Comparison of ENCODE assay signal across 1 cellular context in the genomic region with DNA sequence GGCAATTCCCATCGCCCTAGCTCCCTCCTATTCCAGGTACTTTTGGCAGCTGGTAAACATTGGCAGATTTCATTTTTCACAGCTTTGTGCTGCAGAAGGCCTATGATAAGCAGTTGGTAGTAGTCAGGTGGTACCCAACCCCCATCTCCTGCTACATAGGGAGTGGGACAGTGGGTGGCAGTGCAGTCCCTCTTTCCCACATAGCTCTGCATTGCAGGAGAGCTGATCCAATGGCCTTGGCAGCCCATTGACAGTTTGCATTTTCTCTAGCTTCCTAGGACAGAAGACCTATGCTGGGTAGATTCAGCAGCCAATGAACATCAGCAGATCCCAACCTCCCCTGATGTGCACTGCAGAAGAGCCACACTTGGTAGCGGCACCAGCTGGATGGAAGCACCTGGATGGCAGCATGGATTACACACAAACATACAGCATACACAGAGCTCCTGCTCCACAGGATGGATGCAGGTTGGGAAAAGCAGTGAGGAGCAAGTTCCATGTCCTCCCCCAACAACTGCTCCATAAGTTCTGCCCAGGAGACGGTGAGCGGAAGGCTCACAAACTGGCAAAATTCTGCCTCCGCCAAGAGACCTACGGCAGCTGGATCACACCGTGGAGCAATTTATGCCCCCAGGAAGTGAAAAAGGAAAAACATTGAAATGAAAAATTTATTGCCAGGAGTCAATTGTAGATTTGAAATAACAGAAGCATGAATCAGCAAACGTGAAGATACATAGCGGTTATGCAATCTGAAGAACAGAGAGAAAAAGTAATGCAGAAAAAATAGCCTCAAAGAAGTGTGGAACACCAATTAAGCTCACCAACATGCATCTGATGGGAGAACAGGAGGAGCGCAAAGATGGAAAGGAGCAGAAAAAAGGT.
TF ChIP-seq lines count a peak whose summit lies in the region.

No MANE protein-coding gene starts in this region.

TF ChIP-seq in GM23338, 12 proteins besides CTCF, POLR2A, EP300 and RAD21 (continued from another document):
- TF ChIP-seq, protein P1, sequence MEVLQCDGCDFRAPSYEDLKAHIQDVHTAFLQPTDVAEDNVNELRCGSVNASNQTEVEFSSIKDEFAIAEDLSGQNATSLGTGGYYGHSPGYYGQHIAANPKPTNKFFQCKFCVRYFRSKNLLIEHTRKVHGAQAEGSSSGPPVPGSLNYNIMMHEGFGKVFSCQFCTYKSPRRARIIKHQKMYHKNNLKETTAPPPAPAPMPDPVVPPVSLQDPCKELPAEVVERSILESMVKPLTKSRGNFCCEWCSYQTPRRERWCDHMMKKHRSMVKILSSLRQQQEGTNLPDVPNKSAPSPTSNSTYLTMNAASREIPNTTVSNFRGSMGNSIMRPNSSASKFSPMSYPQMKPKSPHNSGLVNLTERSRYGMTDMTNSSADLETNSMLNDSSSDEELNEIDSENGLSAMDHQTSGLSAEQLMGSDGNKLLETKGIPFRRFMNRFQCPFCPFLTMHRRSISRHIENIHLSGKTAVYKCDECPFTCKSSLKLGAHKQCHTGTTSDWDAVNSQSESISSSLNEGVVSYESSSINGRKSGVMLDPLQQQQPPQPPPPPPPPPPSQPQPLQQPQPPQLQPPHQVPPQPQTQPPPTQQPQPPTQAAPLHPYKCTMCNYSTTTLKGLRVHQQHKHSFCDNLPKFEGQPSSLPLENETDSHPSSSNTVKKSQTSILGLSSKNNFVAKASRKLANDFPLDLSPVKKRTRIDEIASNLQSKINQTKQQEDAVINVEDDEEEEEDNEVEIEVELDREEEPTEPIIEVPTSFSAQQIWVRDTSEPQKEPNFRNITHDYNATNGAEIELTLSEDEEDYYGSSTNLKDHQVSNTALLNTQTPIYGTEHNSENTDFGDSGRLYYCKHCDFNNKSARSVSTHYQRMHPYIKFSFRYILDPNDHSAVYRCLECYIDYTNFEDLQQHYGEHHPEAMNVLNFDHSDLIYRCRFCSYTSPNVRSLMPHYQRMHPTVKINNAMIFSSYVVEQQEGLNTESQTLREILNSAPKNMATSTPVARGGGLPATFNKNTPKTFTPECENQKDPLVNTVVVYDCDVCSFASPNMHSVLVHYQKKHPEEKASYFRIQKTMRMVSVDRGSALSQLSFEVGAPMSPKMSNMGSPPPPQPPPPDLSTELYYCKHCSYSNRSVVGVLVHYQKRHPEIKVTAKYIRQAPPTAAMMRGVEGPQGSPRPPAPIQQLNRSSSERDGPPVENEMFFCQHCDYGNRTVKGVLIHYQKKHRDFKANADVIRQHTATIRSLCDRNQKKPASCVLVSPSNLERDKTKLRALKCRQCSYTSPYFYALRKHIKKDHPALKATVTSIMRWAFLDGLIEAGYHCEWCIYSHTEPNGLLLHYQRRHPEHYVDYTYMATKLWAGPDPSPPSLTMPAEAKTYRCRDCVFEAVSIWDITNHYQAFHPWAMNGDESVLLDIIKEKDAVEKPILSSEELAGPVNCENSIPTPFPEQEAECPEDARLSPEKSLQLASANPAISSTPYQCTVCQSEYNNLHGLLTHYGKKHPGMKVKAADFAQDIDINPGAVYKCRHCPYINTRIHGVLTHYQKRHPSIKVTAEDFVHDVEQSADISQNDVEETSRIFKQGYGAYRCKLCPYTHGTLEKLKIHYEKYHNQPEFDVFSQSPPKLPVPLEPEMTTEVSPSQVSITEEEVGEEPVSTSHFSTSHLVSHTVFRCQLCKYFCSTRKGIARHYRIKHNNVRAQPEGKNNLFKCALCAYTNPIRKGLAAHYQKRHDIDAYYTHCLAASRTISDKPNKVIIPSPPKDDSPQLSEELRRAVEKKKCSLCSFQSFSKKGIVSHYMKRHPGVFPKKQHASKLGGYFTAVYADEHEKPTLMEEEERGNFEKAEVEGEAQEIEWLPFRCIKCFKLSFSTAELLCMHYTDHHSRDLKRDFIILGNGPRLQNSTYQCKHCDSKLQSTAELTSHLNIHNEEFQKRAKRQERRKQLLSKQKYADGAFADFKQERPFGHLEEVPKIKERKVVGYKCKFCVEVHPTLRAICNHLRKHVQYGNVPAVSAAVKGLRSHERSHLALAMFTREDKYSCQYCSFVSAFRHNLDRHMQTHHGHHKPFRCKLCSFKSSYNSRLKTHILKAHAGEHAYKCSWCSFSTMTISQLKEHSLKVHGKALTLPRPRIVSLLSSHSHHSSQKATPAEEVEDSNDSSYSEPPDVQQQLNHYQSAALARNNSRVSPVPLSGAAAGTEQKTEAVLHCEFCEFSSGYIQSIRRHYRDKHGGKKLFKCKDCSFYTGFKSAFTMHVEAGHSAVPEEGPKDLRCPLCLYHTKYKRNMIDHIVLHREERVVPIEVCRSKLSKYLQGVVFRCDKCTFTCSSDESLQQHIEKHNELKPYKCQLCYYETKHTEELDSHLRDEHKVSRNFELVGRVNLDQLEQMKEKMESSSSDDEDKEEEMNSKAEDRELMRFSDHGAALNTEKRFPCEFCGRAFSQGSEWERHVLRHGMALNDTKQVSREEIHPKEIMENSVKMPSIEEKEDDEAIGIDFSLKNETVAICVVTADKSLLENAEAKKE (CRISPR knock-in tag; IDR thresholded peaks at IDR 0.05) = no peak
- TF ChIP-seq POLR2AphosphoS5 (IDR thresholded peaks at IDR 0.05; ENCODE audit: low read depth) (no peak), EZH2phosphoT487 (IDR thresholded peaks at IDR 0.05; ENCODE audit: unreplicated experiment) (no peak), ZNF331 (CRISPR knock-in tag; IDR thresholded peaks at IDR 0.05; ENCODE audit: low read depth) (no peak), EZH2 (IDR thresholded peaks at IDR 0.05; ENCODE audit: low read depth, unreplicated experiment) (no peak), ZNF114 (CRISPR knock-in tag; IDR thresholded peaks at IDR 0.05) (no peak), JUNB (IDR thresholded peaks at IDR 0.05; ENCODE audit: unreplicated experiment) (no peak)
- TF ChIP-seq, protein P2, sequence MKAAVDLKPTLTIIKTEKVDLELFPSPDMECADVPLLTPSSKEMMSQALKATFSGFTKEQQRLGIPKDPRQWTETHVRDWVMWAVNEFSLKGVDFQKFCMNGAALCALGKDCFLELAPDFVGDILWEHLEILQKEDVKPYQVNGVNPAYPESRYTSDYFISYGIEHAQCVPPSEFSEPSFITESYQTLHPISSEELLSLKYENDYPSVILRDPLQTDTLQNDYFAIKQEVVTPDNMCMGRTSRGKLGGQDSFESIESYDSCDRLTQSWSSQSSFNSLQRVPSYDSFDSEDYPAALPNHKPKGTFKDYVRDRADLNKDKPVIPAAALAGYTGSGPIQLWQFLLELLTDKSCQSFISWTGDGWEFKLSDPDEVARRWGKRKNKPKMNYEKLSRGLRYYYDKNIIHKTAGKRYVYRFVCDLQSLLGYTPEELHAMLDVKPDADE (IDR thresholded peaks at IDR 0.05) = no peak
